ENCODE assay signal across 8 cellular contexts in the genomic region with DNA sequence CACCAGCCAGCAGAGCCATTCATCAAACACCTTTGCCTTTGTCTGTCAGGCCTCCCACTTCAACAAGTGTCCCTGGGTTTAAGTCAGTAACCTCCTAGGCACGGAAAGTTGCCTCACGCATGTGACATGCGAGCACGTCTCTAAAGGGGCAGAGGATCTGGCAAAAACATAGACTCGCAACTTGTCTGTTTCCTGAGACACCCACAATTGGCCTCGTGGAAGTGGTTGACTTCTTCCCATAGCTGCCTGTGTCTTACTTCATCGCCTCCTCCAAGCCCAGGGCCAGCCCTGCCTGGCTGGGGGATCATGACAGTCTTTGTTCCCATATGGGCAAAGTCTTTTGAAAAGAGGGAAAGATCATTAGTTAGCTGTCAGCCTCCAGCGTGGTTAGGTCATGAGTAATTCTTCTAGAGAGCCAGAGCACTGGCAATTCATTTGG.
DNase-seq lines count a peak whose midpoint lies in the region; ATAC-seq lines count a peak whose summit lies in the region.

No MANE protein-coding gene starts in this region.

- no peaks in the 10 kb centered on the region for H3K9me3 ChIP-seq in stomach smooth muscle (ENCODE audit: control insufficient read depth in 2 of 2, low read length in 2 of 2)

- H3K36me3 ChIP-seq in stomach smooth muscle (ENCODE audit: control insufficient read depth in 2 of 2, insufficient read depth in 2 of 2, low read length in 2 of 2): no peaks in the 10 kb centered on the region

- peak overlapping the region; percentile 60 to 81 for H3K9ac ChIP-seq in stomach smooth muscle (ENCODE audit: low read length in 2 of 2)

- DNase-seq in HK-2 (ENCODE audit: unreplicated experiment) (peak; percentile 51), astrocyte of the hippocampus (ENCODE audit: low read depth, low spot score) (peak; percentile 95), kidney glomerular epithelial cell (lab: John Stamatoyannopoulos, UW) (peak; percentile 11)
- DNase-seq in stimulated activated CD4-positive, alpha-beta T cell treated with anti-CD3 and anti-CD28 coated beads, Interleukin-2, amount 100 ng/mL, for 48 hours: no peak

- H3K27me3 ChIP-seq in stomach smooth muscle (ENCODE audit: control insufficient read depth in 1 of 2, insufficient read depth in 2 of 2, low read length in 2 of 2): no peaks in the 10 kb centered on the region

- H3K27ac ChIP-seq in stomach smooth muscle (ENCODE audit: low read length): peak overlapping the region; percentile 94

- H3K4me3 ChIP-seq in stomach smooth muscle (ENCODE audit: low read length in 2 of 2): peak overlapping the region; percentile 77 to 80

- ATAC-seq in HG03280 (IDR thresholded peaks at IDR 0.05; ENCODE audit: unreplicated experiment) (no peak), HG03520 (IDR thresholded peaks at IDR 0.05; ENCODE audit: unreplicated experiment) (no peak), GM18861 (IDR thresholded peaks at IDR 0.05; ENCODE audit: unreplicated experiment) (no peak)

- peaks cover 19% of the 10 kb centered on the region for H3K4me1 ChIP-seq in stomach smooth muscle (ENCODE audit: control insufficient read depth, insufficient read depth, low read length)

Comparison
In these comparisons a context has a peak if more than half of its experiments do, and no peak if none do; other contexts are left out.
1. DNase-seq: peak in HK-2 (single experiment), astrocyte of the hippocampus (single experiment) and kidney glomerular epithelial cell (single experiment); none in stimulated activated CD4-positive, alpha-beta T cell treated with anti-CD3 and anti-CD28 coated beads, Interleukin-2, amount 100 ng/mL, for 48 hours (0 of 2).